Comparison of ENCODE assay signal across 10 cellular contexts in the genomic region with DNA sequence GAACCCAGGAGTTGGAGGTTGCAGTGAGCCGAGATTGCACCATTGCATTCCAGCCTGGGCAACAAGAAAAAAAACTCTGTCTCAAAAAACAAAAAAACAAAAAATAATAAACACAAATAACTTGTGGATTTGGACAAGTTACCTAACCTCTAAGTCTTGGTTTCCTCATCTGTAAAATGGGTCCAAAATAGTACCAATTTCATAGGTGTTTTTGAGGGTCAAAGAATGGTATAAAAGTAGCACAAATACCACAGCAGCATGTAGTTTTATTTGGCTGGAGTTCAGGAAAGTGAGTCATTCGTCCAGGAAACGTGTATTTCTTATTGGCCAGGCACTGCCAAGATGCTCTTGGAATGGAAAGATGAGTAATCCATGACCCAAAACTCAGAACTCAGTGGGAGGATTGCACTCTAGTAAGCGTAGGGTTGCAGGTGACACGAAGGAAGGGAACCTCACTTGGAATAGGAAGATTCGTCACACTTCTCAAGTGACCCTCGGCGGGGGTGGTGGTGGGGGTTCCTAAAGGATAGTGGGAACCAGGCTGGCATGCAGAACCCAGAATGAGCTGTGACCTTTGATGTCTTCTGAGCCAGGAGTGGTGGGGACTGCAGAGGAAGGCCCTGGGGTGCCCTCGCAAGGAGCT. TPM values are rescaled to one million over a fixed set of nuclear protein-coding genes. Genes with fewer than 3 reads are reported as not detected.
DNase-seq lines count a peak whose midpoint lies in the region; ATAC-seq and TF ChIP-seq lines count a peak whose summit lies in the region.
"Had no signal": no experiment of that assay in that cellular context is flagged by ENCODE, and none has a peak within 500 bp of the region (broad histone marks: within the 10 kb centered on the region; RNA-seq: fewer than 3 reads in every experiment).

No MANE protein-coding gene starts in this region.

- H3K36me3 Mint-ChIP-seq in T-helper 2 cell treated with Interferon-gamma antibody and Interleukin-4, amounts not matched to agents 5 μg/mL and 100 μg/mL, for 36 hours (ENCODE audit: low read depth): no peaks in the 10 kb centered on the region
- H3K36me3 Mint-ChIP-seq: activated naive CD8-positive, alpha-beta T cell treated with anti-CD3 and anti-CD28 coated beads, Interleukin-2, amount 10 ng/mL, durations not matched to agents 7 days and 5 days; CD8-positive, alpha-beta T cell had no signal

- H3K4me3 Mint-ChIP-seq in T-helper 2 cell treated with Interferon-gamma antibody and Interleukin-4, amounts not matched to agents 5 μg/mL and 100 μg/mL, for 36 hours: no peak overlapping the region
- H3K4me3 Mint-ChIP-seq: activated naive CD8-positive, alpha-beta T cell treated with anti-CD3 and anti-CD28 coated beads, Interleukin-2, amount 10 ng/mL, durations not matched to agents 7 days and 5 days; CD8-positive, alpha-beta T cell had no signal

- no peaks in the 10 kb centered on the region for H3K79me2 ChIP-seq in fibroblast of lung (ENCODE audit: control insufficient read depth, insufficient read depth, low read length)

- no peak overlapping the region for H3K4me3 ChIP-seq in fibroblast of lung (replicated peaks in 1 of 4; ENCODE audit: control extremely low read depth in 1 of 4, insufficient read depth in 1 of 4, low read depth in 3 of 4, low read length in 4 of 4)

- H3K9me3 ChIP-seq in fibroblast of lung (ENCODE audit: control insufficient read depth, insufficient read depth, low read depth, low read length): no peaks in the 10 kb centered on the region

- no peak overlapping the region for H3K27ac ChIP-seq in fibroblast of lung (ENCODE audit: insufficient read depth, low read length)

- H3K4me2 ChIP-seq in fibroblast of lung (ENCODE audit: extremely low read depth, insufficient read depth, low read length): no peak overlapping the region

- TF ChIP-seq CTCF in fibroblast of lung (conservative IDR thresholded peaks at IDR 0.05 in 1 of 2, IDR thresholded peaks at IDR 0.05 in 1 of 2; ENCODE audit: low read depth in 1 of 2, low read length in 2 of 2): no peak

- H3K4me1 ChIP-seq in fibroblast of lung (ENCODE audit: control insufficient read depth, extremely low read depth, insufficient read depth, low read length): peaks cover 36% of the 10 kb centered on the region

- peak; percentile 64 for DNase-seq in T-helper 2 cell treated with Interferon-gamma antibody and Interleukin-4, amounts not matched to agents 5 μg/mL and 100 μg/mL, for 36 hours (ENCODE audit: low spot score)
- DNase-seq in T-helper 2 cell (no peak), RPMI8226 (peak; percentile 25), fibroblast of lung (ENCODE audit: low read depth in 2 of 2) (peak; percentile 96 to 98), NCI-H524 (lab: John Stamatoyannopoulos, UW) (no peak)
- peak; percentile 21 to 28 for DNase-seq in stimulated activated CD4-positive, alpha-beta T cell treated with anti-CD3 and anti-CD28 coated beads, Interleukin-15, amount 100 ng/mL, for 48 hours (ENCODE audit: low read depth in 2 of 2)
- DNase-seq: activated naive CD8-positive, alpha-beta T cell treated with anti-CD3 and anti-CD28 coated beads, Interleukin-2, amount 10 ng/mL, durations not matched to agents 7 days and 5 days; CD8-positive, alpha-beta T cell had no signal

- H2AFZ ChIP-seq in fibroblast of lung (ENCODE audit: low read length): no peak overlapping the region

- H3K9me3 Mint-ChIP-seq in T-helper 2 cell treated with Interferon-gamma antibody and Interleukin-4, amounts not matched to agents 5 μg/mL and 100 μg/mL, for 36 hours: no peaks in the 10 kb centered on the region
- H3K9me3 Mint-ChIP-seq: activated naive CD8-positive, alpha-beta T cell treated with anti-CD3 and anti-CD28 coated beads, Interleukin-2, amount 10 ng/mL, durations not matched to agents 7 days and 5 days; CD8-positive, alpha-beta T cell had no signal

- H3K27ac Mint-ChIP-seq in T-helper 2 cell treated with Interferon-gamma antibody and Interleukin-4, amounts not matched to agents 5 μg/mL and 100 μg/mL, for 36 hours: peak overlapping the region; percentile 35
- H3K27ac Mint-ChIP-seq: activated naive CD8-positive, alpha-beta T cell treated with anti-CD3 and anti-CD28 coated beads, Interleukin-2, amount 10 ng/mL, durations not matched to agents 7 days and 5 days; CD8-positive, alpha-beta T cell had no signal

- no peak for ATAC-seq in HG02610 (IDR thresholded peaks at IDR 0.05; ENCODE audit: unreplicated experiment)
- ATAC-seq in GM21529 (IDR thresholded peaks at IDR 0.05; ENCODE audit: unreplicated experiment): no peak
- ATAC-seq: CD8-positive, alpha-beta T cell had no signal

- no peaks in the 10 kb centered on the region for H3K27me3 ChIP-seq in fibroblast of lung (ENCODE audit: control insufficient read depth, insufficient read depth, low read length)

- H3K36me3 ChIP-seq in fibroblast of lung (ENCODE audit: control insufficient read depth, insufficient read depth, low read length): no peaks in the 10 kb centered on the region

- H3K9ac ChIP-seq in fibroblast of lung (ENCODE audit: insufficient read depth, low read length): no peak overlapping the region

- peaks cover 7% of the 10 kb centered on the region for H3K27me3 Mint-ChIP-seq in T-helper 2 cell treated with Interferon-gamma antibody and Interleukin-4, amounts not matched to agents 5 μg/mL and 100 μg/mL, for 36 hours (ENCODE audit: low read depth)

- H4K20me1 ChIP-seq in fibroblast of lung (ENCODE audit: control insufficient read depth, extremely low read depth, insufficient read depth, low read length): no peaks in the 10 kb centered on the region

- H3K4me1 Mint-ChIP-seq in T-helper 2 cell treated with Interferon-gamma antibody and Interleukin-4, amounts not matched to agents 5 μg/mL and 100 μg/mL, for 36 hours (ENCODE audit: low read depth): peaks cover 12% of the 10 kb centered on the region

RNA-seq across cellular contexts. Expression of a gene that starts 24.4 kb away (rescaled TPM):
- 0.77 and 0.99 TPM in 2 replicates for total RNA-seq in fibroblast of lung
- polyA plus RNA-seq in fibroblast of lung: 0.65 and 0.69 TPM in 2 replicates
- 0.41 and 0.62 TPM in 2 replicates for polyA plus RNA-seq in fibroblast of lung (2012)
- 0.22 TPM in 1 of 2 replicates, not detected in the other for polyA minus RNA-seq in fibroblast of lung (ENCODE audit: low replicate concordance)

Comparison
In these comparisons a context has a peak if more than half of its experiments do, and no peak if none do; other contexts are left out.
1. DNase-seq: peak in T-helper 2 cell treated with Interferon-gamma antibody and Interleukin-4, amounts not matched to agents 5 μg/mL and 100 μg/mL, for 36 hours (single experiment), RPMI8226 (single experiment), fibroblast of lung (2 of 2) and stimulated activated CD4-positive, alpha-beta T cell treated with anti-CD3 and anti-CD28 coated beads, Interleukin-15, amount 100 ng/mL, for 48 hours (2 of 2); none in T-helper 2 cell (0 of 5) and NCI-H524 (0 of 2).